Comparison of ENCODE assay signal across 8 cellular contexts in the genomic region with DNA sequence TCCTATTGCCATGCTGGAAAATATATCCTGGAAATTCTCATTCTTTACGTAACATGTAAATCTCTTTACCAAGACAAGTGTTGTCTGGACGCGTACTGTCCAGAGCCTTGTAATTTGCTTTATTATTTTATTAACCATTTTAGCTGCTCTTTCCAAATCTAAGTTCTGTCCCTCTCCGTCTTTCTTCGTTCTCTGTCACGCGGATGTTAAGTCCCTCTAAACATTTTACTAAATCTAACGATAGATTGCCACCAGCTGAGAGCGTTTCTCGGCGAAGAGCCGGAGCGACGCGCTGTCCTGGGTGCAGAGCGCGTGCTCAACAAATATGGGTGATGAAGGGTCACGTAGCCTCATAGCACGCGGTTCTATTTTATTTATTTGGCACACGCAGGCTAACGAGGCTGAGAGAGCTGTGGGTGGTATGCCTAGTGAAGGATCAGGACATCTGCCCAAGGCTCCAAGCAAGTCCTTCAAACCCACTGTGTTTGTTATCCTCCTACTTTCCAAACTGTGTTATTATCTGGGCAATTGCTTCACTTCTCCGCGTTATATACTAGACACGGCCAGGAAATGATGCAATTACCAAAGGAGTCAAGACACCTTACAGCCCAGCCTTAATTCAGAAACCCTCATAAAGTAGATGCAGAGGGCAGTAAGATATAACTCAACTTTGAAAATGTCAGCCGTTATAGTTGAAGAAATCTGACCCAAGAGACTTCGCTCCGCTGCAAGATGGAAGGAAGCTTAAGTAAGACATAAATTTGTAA. TPM values are rescaled to one million over a fixed set of nuclear protein-coding genes. Genes with fewer than 3 reads are reported as not detected.
DNase-seq lines count a peak whose midpoint lies in the region; ATAC-seq, FAIRE-seq and TF ChIP-seq lines count a peak whose summit lies in the region.

No MANE protein-coding gene starts in this region.

- intact Hi-C loops in GM12878 (cut with micrococcal nuclease; ENCODE audit: unreplicated experiment) (loop anchor here (1.0 to 5.0 kb wide), 4 partner anchors 10 to 207 kb away; a partner anchor contains a TSS), spleen (cut with DNase I; ENCODE audit: low total_unique reads) (loop anchor here (5.0 kb wide), 2 partner anchors 177 to 192 kb away; a partner anchor contains a TSS)

- ATAC-seq in HG02840 (IDR thresholded peaks at IDR 0.05; ENCODE audit: low FRiP score, unreplicated experiment) (peak; percentile 72), GM12878 (peak; percentile 88)

- in situ Hi-C loops in GM12878 (cut with MboI), result loop anchor here (25.0 kb wide), 1 partner anchor 1507 kb away; no protein-coding TSS in a partner anchor

- SMC1A ChIA-PET in GM12878 (lab: Charles Lee; ENCODE audit: uncharacterized antibody, unreplicated experiment), result interaction anchor here (0.7 to 9.6 kb wide), 49 partner anchors 12 to 477 kb away, joined by 3 to 179 read pairs (median 6); a partner anchor contains a TSS

- TF ChIP-seq POLR2A in GM12878 (IDR thresholded peaks at IDR 0.05; ENCODE audit: low read depth, low read length) (peak; percentile 87), spleen (IDR thresholded peaks at IDR 0.05) (peak in 2 of 3 donors; percentile 28 to 58)

- H3K27me3 ChIP-seq in GM12878 (replicated peaks in 1 of 2; ENCODE audit: control insufficient read depth in 2 of 2, insufficient read depth in 2 of 2, low read length in 1 of 2) (no peaks in the 10 kb centered on the region), spleen (replicated peaks in 1 of 7) (no peaks in the 10 kb centered on the region)

- peak overlapping the region; percentile 91 for H3K27ac ChIP-seq in GM12878 (ENCODE audit: control insufficient read depth, insufficient read depth)
- peak overlapping the region; percentile 93 to 98 (median 96) for H3K27ac ChIP-seq in spleen

- H3K4me1 ChIP-seq in GM12878 (ENCODE audit: control insufficient read depth, insufficient read depth, low read length) (peaks cover 4% of the 10 kb centered on the region; the same call in 1 of the 2 replicates), spleen (peaks cover 7 to 34% (median 14%) of the 10 kb centered on the region in 6 donors)

- peak overlapping the region; percentile 78 for H3K9ac ChIP-seq in GM12878 (ENCODE audit: control insufficient read depth, insufficient read depth, low read length)

- H3K4me3 ChIP-seq in GM12878 (peak overlapping the region; percentile 73), spleen (peak overlapping the region; percentile 50 to 83 (median 60))

- BruUV-seq in GM12878 (replicated peaks; lab: Mats Ljungman, UMichigan), result TSS peak; percentile 94

- no peak for TF ChIP-seq EP300 in GM12878 (IDR thresholded peaks at IDR 0.05; ENCODE audit: borderline replicate concordance in 1 of 2, control insufficient read depth in 1 of 2, low read depth in 2 of 2, low read length in 2 of 2)

- no peak for TF ChIP-seq RAD21 in GM12878 (IDR thresholded peaks at IDR 0.05; ENCODE audit: insufficient read depth, low read depth, low read length)

- H3K79me2 ChIP-seq in GM12878 (ENCODE audit: control insufficient read depth, insufficient read depth, low read length), result peaks cover 1% of the 10 kb centered on the region; the same call in 1 of the 2 replicates

- CTCF ChIA-PET in GM12878 (lab: Yijun Ruan, JAX), result interaction anchor here (0.6 to 23.8 kb wide), 45 partner anchors 11 to 471 kb away, joined by 3 to 505 read pairs (median 6); a partner anchor contains a TSS

- RAD21 ChIA-PET in GM12878 (lab: Charles Lee; ENCODE audit: unreplicated experiment), result interaction anchor here (0.7 to 5.0 kb wide), 45 partner anchors 10 to 479 kb away, joined by 3 to 101 read pairs (median 6); a partner anchor contains a TSS

- DNase-seq in NCI-H2081 (lab: John Stamatoyannopoulos, UW) (peak; percentile 41 to 63), NCI-H2081 treated with DMSO at 0.1 percent for 48 hours (lab: John Stamatoyannopoulos, UW) (no peak), NCI-H1436 (lab: John Stamatoyannopoulos, UW) (peak; percentile 26), T-helper 1 cell (peak in 4 of 5 donors; percentile 29 to 89 (median 42)), GM12878 (ENCODE audit: low read depth, low spot score) (peak; percentile 81), iPS-NIHi11 (ENCODE audit: low spot score) (peak; percentile 33), spleen (peak; percentile 88)

- H4K20me1 ChIP-seq in GM12878 (ENCODE audit: control insufficient read depth, insufficient read depth), result no peaks in the 10 kb centered on the region

- H2AFZ ChIP-seq in GM12878 (ENCODE audit: control insufficient read depth, low read depth, low read length), result peak overlapping the region; percentile 95

- WGBS in GM12878 (ENCODE audit: insufficient coverage, insufficient replicate concordance, low lambda C conversion rate, missing lambda C conversion rate), result 2% methylated on average over 28 of the region's 28 CpGs
- WGBS in spleen, 5 donors, result 0% methylated on average over 28 of the region's 28 CpGs

- peak; percentile 49 for FAIRE-seq in GM12878 (lab: Jason Lieb, UNC)

- POLR2A ChIA-PET in GM12878 (lab: Charles Lee), result interaction anchor here (0.9 to 2.4 kb wide), 12 partner anchors 11 to 206 kb away, joined by 3 to 55 read pairs (median 6); a partner anchor contains a TSS

- no peaks in the 10 kb centered on the region for H3K9me3 ChIP-seq in GM12878 (replicated peaks; ENCODE audit: control insufficient read depth, insufficient read depth, low read length)
- H3K9me3 ChIP-seq in spleen, result no peaks in the 10 kb centered on the region

- peak overlapping the region; percentile 93 for H3K4me2 ChIP-seq in GM12878 (ENCODE audit: control insufficient read depth, insufficient read depth)

- H3K36me3 ChIP-seq in GM12878 (ENCODE audit: control insufficient read depth in 2 of 2, insufficient read depth in 2 of 2, low read length in 1 of 2), result no peaks in the 10 kb centered on the region
- H3K36me3 ChIP-seq in spleen, result no peaks in the 10 kb centered on the region

- TF ChIP-seq CTCF in GM12878 (IDR thresholded peaks at IDR 0.05 in 2 of 3, conservative IDR thresholded peaks at IDR 0.05 in 1 of 3; ENCODE audit: control insufficient read depth in 2 of 3, extremely low read depth in 1 of 3, insufficient read depth in 1 of 3, low read depth in 3 of 3, low read length in 3 of 3), result no peak
- no peak for TF ChIP-seq CTCF in spleen (IDR thresholded peaks at IDR 0.05 in 8 of 11, conservative IDR thresholded peaks at IDR 0.05 in 3 of 11)

TF ChIP-seq in GM12878, 131 proteins besides CTCF, POLR2A, EP300 and RAD21 (continues in another document):
- TF ChIP-seq IKZF1 (conservative IDR thresholded peaks at IDR 0.05), result peak; percentile 52; the same call in 1 of the 2 replicates
- peak; percentile 100 for TF ChIP-seq ASH2L (IDR thresholded peaks at IDR 0.05; ENCODE audit: borderline replicate concordance, low read depth)

RNA-seq across cellular contexts. Expression of a gene that starts 10.0 kb away (rescaled TPM):
- 24.6 and 31.1 TPM in 2 replicates for total RNA-seq in GM12878 (2013; cell fraction: nucleolus; rRNA removed)
- total RNA-seq in GM12878 (2014; rRNA removed) (24.5 and 29.8 TPM in 2 replicates), GM12878 (2014; rRNA removed; fragmentation: Illumina TruSeq; extraction: Trizol) (43.8 and 44.9 TPM in 2 replicates), GM12878 (2021) (46.1 and 50.3 TPM in 2 replicates), spleen (10 to 100 TPM; 27.9 to 84.3 (median 50.7) TPM)
- polyA plus RNA-seq in GM12878 (2011; ENCODE audit: low read depth), result 17.0 TPM
- polyA plus RNA-seq in GM12878 (2011; rRNA removed) (50.0 and 55.5 TPM in 2 replicates), GM12878 (2014; fragmentation: Illumina TruSeq; extraction: Trizol) (49.7 and 55.3 TPM in 2 replicates), GM12878 (2014; fragmentation: Nextera tagmentation; extraction: Ambion mirVana) (10 to 100 TPM; 18.9 to 28.8 TPM), GM12878 (2014; rRNA removed) (20.1 and 21.4 TPM in 2 replicates), GM12878 (2016; fragmentation: Nextera tagmentation; extraction: Ambion mirVana) (10 to 100 TPM; 32.9 to 35.4 TPM), spleen (10 to 100 TPM; 11.8 to 18.2 (median 12.9) TPM)
- 24.8 and 27.7 TPM in 2 replicates for polyA plus RNA-seq in GM12878 (2011; cell fraction: cytosol; rRNA removed)
- 21.3 and 27.9 TPM in 2 replicates for polyA plus RNA-seq in GM12878 (2011; cell fraction: nucleus; rRNA removed)
- 19.6 and 24.0 TPM in 2 replicates for polyA plus RNA-seq in GM12878 (2012)
- polyA minus RNA-seq in GM12878 (2011; rRNA and poly(A)+ RNA removed), result 80.7 and 105 TPM in 2 replicates
- 25.5 and 28.4 TPM in 2 replicates for polyA minus RNA-seq in GM12878 (2011; cell fraction: cytosol; rRNA and poly(A)+ RNA removed)
- polyA minus RNA-seq in GM12878 (2011; cell fraction: nucleus; rRNA and poly(A)+ RNA removed), result 19.9 and 34.3 TPM in 2 replicates

RNA-seq across cellular contexts. Expression of a gene that starts 31.3 kb away (rescaled TPM):
- total RNA-seq in GM12878 (2013; cell fraction: nucleolus; rRNA removed), result 0.17 TPM in 1 of 2 replicates, not detected in the other
- total RNA-seq in GM12878 (2014; rRNA removed) (0.11 TPM in 1 of 2 replicates, not detected in the other), GM12878 (2014; rRNA removed; fragmentation: Illumina TruSeq; extraction: Trizol) (0.09 TPM in 1 of 2 replicates, not detected in the other), GM12878 (2021) (0.08 and 0.11 TPM in 2 replicates), spleen (1 to 10 TPM in 6 of 7 donors, under 1 TPM in 1; 0.72 to 3.7 (median 2.5) TPM)
- polyA plus RNA-seq in GM12878 (2011; ENCODE audit: low read depth), result 0.22 TPM
- polyA plus RNA-seq in GM12878 (2011; rRNA removed) (not detected in 2 replicates), GM12878 (2014; fragmentation: Illumina TruSeq; extraction: Trizol) (0.01 TPM in 1 of 2 replicates, not detected in the other), GM12878 (2014; fragmentation: Nextera tagmentation; extraction: Ambion mirVana) (not detected), GM12878 (2014; rRNA removed) (0.08 and 0.09 TPM in 2 replicates), GM12878 (2016; fragmentation: Nextera tagmentation; extraction: Ambion mirVana) (under 1 TPM; 0.14 to 0.32 TPM), spleen (1 to 10 TPM in 2 of 3 donors, under 1 TPM in 1; 0.59 to 1.4 (median 1.3) TPM)
- not detected in 2 replicates for polyA plus RNA-seq in GM12878 (2011; cell fraction: cytosol; rRNA removed)
- 0.04 TPM in 1 of 2 replicates, not detected in the other for polyA plus RNA-seq in GM12878 (2011; cell fraction: nucleus; rRNA removed)
- polyA plus RNA-seq in GM12878 (2012), result 0.24 TPM in 2 replicates
- not detected in 2 replicates for polyA minus RNA-seq in GM12878 (2011; rRNA and poly(A)+ RNA removed)
- polyA minus RNA-seq in GM12878 (2011; cell fraction: cytosol; rRNA and poly(A)+ RNA removed), result not detected in 2 replicates
- not detected in 2 replicates for polyA minus RNA-seq in GM12878 (2011; cell fraction: nucleus; rRNA and poly(A)+ RNA removed)
